27 cellular contexts compared by ENCODE assay signal in the genomic region with DNA sequence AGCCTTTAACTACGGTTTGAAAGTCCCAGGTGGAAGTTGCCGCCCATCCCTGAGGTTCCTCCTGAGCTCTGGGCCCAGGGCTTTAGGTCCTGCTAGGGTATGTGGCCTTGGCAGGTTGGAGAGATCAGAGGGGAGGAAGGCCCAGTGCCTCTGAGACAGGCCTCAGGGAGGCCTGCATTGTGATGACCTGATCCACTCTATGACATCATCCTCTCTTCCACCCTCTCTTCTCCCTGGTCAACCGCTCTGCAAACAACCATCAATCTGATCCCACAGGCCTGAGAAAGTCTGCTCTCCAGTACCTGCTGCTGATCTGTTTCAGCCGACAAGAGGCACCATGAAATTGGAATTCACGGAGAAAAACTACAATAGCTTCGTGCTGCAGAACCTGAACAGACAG. TPM values are rescaled to one million over a fixed set of nuclear protein-coding genes. Genes with fewer than 3 reads are reported as not detected.
"Had no signal": no experiment of that assay in that cellular context is flagged by ENCODE, and none has a peak within 500 bp of the region (broad histone marks: within the 10 kb centered on the region; RNA-seq: fewer than 3 reads in every experiment).

Gene CCIN (plus strand): TSS at position 223 of the 400 bp plus-strand sequence. CDS start 115 bp downstream, at position 338.

- FAIRE-seq: frontal cortex had no signal

- H3K27ac Mint-ChIP-seq: activated CD4-positive, alpha-beta memory T cell treated with anti-CD3 and anti-CD28 coated beads for 36 hours; activated CD4-positive, alpha-beta T cell treated with anti-CD3 and anti-CD28 coated beads, Interleukin-2, amount 10 ng/mL, durations not matched to agents 24 days and 14 days; activated naive CD4-positive, alpha-beta T cell treated with anti-CD3 and anti-CD28 coated beads, Interleukin-2, amount 10 ng/mL, durations not matched to agents 7 days and 5 days; activated T-helper 1 cell treated with anti-CD3 and anti-CD28 coated beads, Interleukin-12 subunit alpha, Interleukin-12 subunit beta, Interleukin-2, Interleukin-4 antibody, amounts not matched to agents 30 ng/mL and 10 ng/mL and 1 ng/mL, durations not matched to agents 14 hours and 24 hours and 36 hours; dendritic cell treated with granulocyte-macrophage colony-stimulating factor and Interleukin-4, amounts not matched to agents 40 ng/mL and 50 ng/mL, for 4 days; mesothelial cell of epicardium; naive B cell; nephron progenitor cell; stimulated activated naive B cell treated with anti-CD40 and anti-IgM and Interleukin-4, amounts not matched to agents 10 μg/mL and 1 μg/mL and 100 μg/mL, for 72 hours had no signal

- H2AFZ ChIP-seq: parathyroid adenoma had no signal

- H3K4me1 ChIP-seq: parathyroid adenoma had no signal

- H3K27me3 Mint-ChIP-seq: activated CD4-positive, alpha-beta memory T cell treated with anti-CD3 and anti-CD28 coated beads for 36 hours; central memory CD8-positive, alpha-beta T cell had no signal

- H3K4me2 ChIP-seq: smooth muscle cell had no signal

- H3K9me3 Mint-ChIP-seq: activated CD4-positive, alpha-beta memory T cell treated with anti-CD3 and anti-CD28 coated beads for 36 hours; activated CD4-positive, alpha-beta T cell treated with anti-CD3 and anti-CD28 coated beads, Interleukin-2, amount 10 ng/mL, durations not matched to agents 24 days and 14 days; activated naive CD4-positive, alpha-beta T cell treated with anti-CD3 and anti-CD28 coated beads, Interleukin-2, amount 10 ng/mL, durations not matched to agents 7 days and 5 days; activated T-helper 1 cell treated with anti-CD3 and anti-CD28 coated beads, Interleukin-12 subunit alpha, Interleukin-12 subunit beta, Interleukin-2, Interleukin-4 antibody, amounts not matched to agents 30 ng/mL and 10 ng/mL and 1 ng/mL, durations not matched to agents 14 hours and 24 hours and 36 hours; central memory CD8-positive, alpha-beta T cell; dendritic cell treated with granulocyte-macrophage colony-stimulating factor and Interleukin-4, amounts not matched to agents 40 ng/mL and 50 ng/mL, for 4 days; mesothelial cell of epicardium; naive B cell; nephron progenitor cell; stimulated activated naive B cell treated with anti-CD40 and anti-IgM and Interleukin-4, amounts not matched to agents 10 μg/mL and 1 μg/mL and 100 μg/mL, for 72 hours had no signal

- H3K4me3 ChIP-seq: psoas muscle, smooth muscle cell, suprapubic skin, tibial nerve had no signal

- H3K36me3 Mint-ChIP-seq: activated CD4-positive, alpha-beta memory T cell treated with anti-CD3 and anti-CD28 coated beads for 36 hours; activated naive CD4-positive, alpha-beta T cell treated with anti-CD3 and anti-CD28 coated beads, Interleukin-2, amount 10 ng/mL, durations not matched to agents 7 days and 5 days; mesothelial cell of epicardium; naive B cell; stimulated activated naive B cell treated with anti-CD40 and anti-IgM and Interleukin-4, amounts not matched to agents 10 μg/mL and 1 μg/mL and 100 μg/mL, for 72 hours had no signal

- H3K4me3 Mint-ChIP-seq: activated CD4-positive, alpha-beta memory T cell treated with anti-CD3 and anti-CD28 coated beads for 36 hours; activated CD4-positive, alpha-beta T cell treated with anti-CD3 and anti-CD28 coated beads, Interleukin-2, amount 10 ng/mL, durations not matched to agents 24 days and 14 days; activated naive CD4-positive, alpha-beta T cell treated with anti-CD3 and anti-CD28 coated beads, Interleukin-2, amount 10 ng/mL, durations not matched to agents 7 days and 5 days; activated T-helper 1 cell treated with anti-CD3 and anti-CD28 coated beads, Interleukin-12 subunit alpha, Interleukin-12 subunit beta, Interleukin-2, Interleukin-4 antibody, amounts not matched to agents 30 ng/mL and 10 ng/mL and 1 ng/mL, durations not matched to agents 14 hours and 24 hours and 36 hours; central memory CD8-positive, alpha-beta T cell; dendritic cell treated with granulocyte-macrophage colony-stimulating factor and Interleukin-4, amounts not matched to agents 40 ng/mL and 50 ng/mL, for 4 days; mesothelial cell of epicardium; nephron progenitor cell; stimulated activated naive B cell treated with anti-CD40 and anti-IgM and Interleukin-4, amounts not matched to agents 10 μg/mL and 1 μg/mL and 100 μg/mL, for 72 hours had no signal

- H3K27me3 ChIP-seq: suprapubic skin had no signal

- H3K27ac ChIP-seq: parathyroid adenoma, psoas muscle, suprapubic skin, tibial nerve had no signal

- H3K9me3 ChIP-seq: psoas muscle, suprapubic skin, tibial nerve had no signal

- H3K36me3 ChIP-seq: suprapubic skin, tibial nerve had no signal

- H3K9ac ChIP-seq: parathyroid adenoma had no signal

- DNase-seq: activated CD4-positive, alpha-beta memory T cell treated with anti-CD3 and anti-CD28 coated beads for 36 hours; activated CD4-positive, alpha-beta T cell treated with anti-CD3 and anti-CD28 coated beads, Interleukin-2, amount 10 ng/mL, durations not matched to agents 24 days and 14 days; activated CD4-positive, CD25-positive, alpha-beta regulatory T cell treated with anti-CD3 and anti-CD28 coated beads, Interleukin-2, amount 50 U/mL, for 72 hours; activated CD8-positive, alpha-beta memory T cell treated with anti-CD3 and anti-CD28 coated beads, Interleukin-2, amount 50 U/mL, for 4 hours; activated effector memory CD4-positive, alpha-beta T cell treated with anti-CD3 and anti-CD28 coated beads, Interleukin-2, amount 50 U/mL, for 16 hours; activated naive CD4-positive, alpha-beta T cell treated with anti-CD3 and anti-CD28 coated beads, Interleukin-2, amount 10 ng/mL, durations not matched to agents 7 days and 5 days; activated T-cell treated with anti-CD3 and anti-CD28 coated beads, Interleukin-2, amount 50 U/mL, for 1 hour; amygdala; glutamatergic neuron; islet precursor cell; left ventricle myocardium superior; naive B cell; nephron progenitor cell; psoas muscle; stimulated activated CD4-positive, alpha-beta T cell treated with anti-CD3 and anti-CD28 coated beads, Interleukin-1b, Interleukin-23, amount 100 ng/mL, for 48 hours; stimulated activated naive B cell treated with anti-CD40 and anti-IgM and Interleukin-4, amounts not matched to agents 10 μg/mL and 1 μg/mL and 100 μg/mL, for 72 hours; T-helper 2 cell had no signal

RNA-seq across cellular contexts. Expression of gene CCIN, which starts in this region (rescaled TPM):
- total RNA-seq: activated CD4-positive, alpha-beta memory T cell treated with anti-CD3 and anti-CD28 coated beads for 36 hours; activated CD4-positive, alpha-beta T cell treated with anti-CD3 and anti-CD28 coated beads, Interleukin-2, amount 10 ng/mL, durations not matched to agents 24 days and 14 days; activated CD8-positive, alpha-beta memory T cell treated with anti-CD3 and anti-CD28 coated beads for 36 hours; activated T-helper 1 cell treated with anti-CD3 and anti-CD28 coated beads, Interleukin-12 subunit alpha, Interleukin-12 subunit beta, Interleukin-2, Interleukin-4 antibody, amounts not matched to agents 30 ng/mL and 10 ng/mL and 1 ng/mL, durations not matched to agents 14 hours and 24 hours and 36 hours; frontal cortex; psoas muscle; suprapubic skin; tibial nerve had no signal
